Comparison of ENCODE assay signal across 8 cellular contexts in genomic region chr17:82333279-82334171, GRCh38. TPM values are rescaled to one million over a fixed set of nuclear protein-coding genes. Genes with fewer than 3 reads are reported as not detected.
A peak's percentile ranks its signal among the peaks of the same experiment; 100 is the strongest.
DNase-seq lines count a peak whose midpoint lies in the region; ATAC-seq and TF ChIP-seq lines count a peak whose summit lies in the region.

TSS of gene SECTM1 (minus strand) at chr17:82333766. CDS start at chr17:82327240, 6,526 bp downstream.

- peaks cover 24% of the 10 kb centered on the region for H3K4me1 Mint-ChIP-seq in activated T-cell treated with anti-CD3 and anti-CD28 coated beads, Interleukin-2, amount 50 U/mL, for 4 hours (ENCODE audit: low read depth)

- peak within 1 kb of the TSS; percentile 89 for H3K4me3 Mint-ChIP-seq in activated T-cell treated with anti-CD3 and anti-CD28 coated beads, Interleukin-2, amount 50 U/mL, for 4 hours

- no peak for DNase-seq in activated CD4-positive, CD25-positive, alpha-beta regulatory T cell (lab: John Stamatoyannopoulos, UW)
- DNase-seq in activated T-cell treated with anti-CD3 and anti-CD28 coated beads, Interleukin-2, amount 50 U/mL, for 4 hours = no peak
- DNase-seq in heart left ventricle = peak; percentile 59 to 81 (median 65)
- no peak for DNase-seq in central memory CD4-positive, alpha-beta T cell

- no peaks in the 10 kb centered on the region for H3K36me3 Mint-ChIP-seq in activated T-cell treated with anti-CD3 and anti-CD28 coated beads, Interleukin-2, amount 50 U/mL, for 4 hours (ENCODE audit: insufficient read depth)

- TF ChIP-seq CTCF in heart left ventricle (IDR thresholded peaks at IDR 0.05) = no peak

- H3K27me3 ChIP-seq in heart left ventricle (peaks cover 0 to 29% (median 7%) of the 10 kb centered on the region in 9 donors), rectal smooth muscle tissue (ENCODE audit: control insufficient read depth, insufficient read depth, low read length) (peaks cover 5% of the 10 kb centered on the region)

- H3K4me1 ChIP-seq in heart left ventricle (peaks cover 5 to 63% (median 33%) of the 10 kb centered on the region in 12 donors), rectal smooth muscle tissue (ENCODE audit: control insufficient read depth, insufficient read depth, low read length) (peaks cover 17% of the 10 kb centered on the region)

- intact Hi-C loops in heart left ventricle (cut with DNase I) = no loop called here

- H3K27me3 Mint-ChIP-seq in activated T-cell treated with anti-CD3 and anti-CD28 coated beads, Interleukin-2, amount 50 U/mL, for 4 hours (ENCODE audit: low read depth) = peaks cover 2% of the 10 kb centered on the region

- H3K27ac ChIP-seq in heart left ventricle (peak within 1 kb of the TSS in 11 of 12 donors; percentile 34 to 90 (median 70)), rectal smooth muscle tissue (ENCODE audit: low read depth, low read length) (peak within 1 kb of the TSS; percentile 53)

- no peaks in the 10 kb centered on the region for H3K9me3 ChIP-seq in heart left ventricle

- no peak within 1 kb of the TSS for H3K9ac ChIP-seq in rectal smooth muscle tissue (ENCODE audit: low read length)

- peak; percentile 33 to 50 for ATAC-seq in activated CD4-positive, CD25-positive, alpha-beta regulatory T cell treated with anti-CD3 and anti-CD28 coated beads, Interleukin-2, amount 50 U/mL, for 24 hours
- peak; percentile 64 to 68 for ATAC-seq in activated T-cell treated with anti-CD3 and anti-CD28 coated beads, Interleukin-2, amount 50 U/mL, for 4 hours
- ATAC-seq in heart left ventricle (peak in 3 of 4 donors; percentile 31 to 55 (median 38)), GM18520 (IDR thresholded peaks at IDR 0.05; ENCODE audit: unreplicated experiment) (no peak), HG03139 (IDR thresholded peaks at IDR 0.05; ENCODE audit: unreplicated experiment) (no peak)

- H3K36me3 ChIP-seq in heart left ventricle = peaks cover 0 to 5% (median 0%) of the 10 kb centered on the region in 9 donors
- no peaks in the 10 kb centered on the region for H3K36me3 ChIP-seq in rectal smooth muscle tissue (ENCODE audit: control insufficient read depth, insufficient read depth, low read length)

- H3K9me3 Mint-ChIP-seq in activated T-cell treated with anti-CD3 and anti-CD28 coated beads, Interleukin-2, amount 50 U/mL, for 4 hours = no peaks in the 10 kb centered on the region

- 1 to 4% (median 2%) methylated on average over 34 to 90 of the region's 90 CpGs for WGBS in heart left ventricle, 4 donors

- no peak for TF ChIP-seq POLR2A in heart left ventricle (IDR thresholded peaks at IDR 0.05)

- H3K4me3 ChIP-seq in heart left ventricle (peak within 1 kb of the TSS; percentile 26 to 73 (median 61)), rectal smooth muscle tissue (ENCODE audit: low read length) (peak within 1 kb of the TSS; percentile 75)

RNA-seq across cellular contexts. Expression of gene SECTM1, which starts in this region (rescaled TPM):
- 1 to 10 TPM; 2.6 to 3.8 (median 3.0) TPM for total RNA-seq in activated T-cell treated with anti-CD3 and anti-CD28 coated beads, Interleukin-2, amount 50 U/mL, for 4 hours
- 10 to 100 TPM in 2 of 9 donors, 1 to 10 TPM in 7; 2.3 to 41.6 (median 3.5) TPM for total RNA-seq in heart left ventricle
- polyA plus RNA-seq in heart left ventricle = 1 to 10 TPM; 2.3 to 3.4 TPM

Comparison
In these comparisons a context has a peak if more than half of its experiments do, and no peak if none do; other contexts are left out.
1. ATAC-seq: peak in activated CD4-positive, CD25-positive, alpha-beta regulatory T cell treated with anti-CD3 and anti-CD28 coated beads, Interleukin-2, amount 50 U/mL, for 24 hours (2 of 2), activated T-cell treated with anti-CD3 and anti-CD28 coated beads, Interleukin-2, amount 50 U/mL, for 4 hours (2 of 2) and heart left ventricle (3 of 4); none in GM18520 (single experiment) and HG03139 (single experiment).
2. DNase-seq: peak in heart left ventricle (5 of 5); none in activated CD4-positive, CD25-positive, alpha-beta regulatory T cell (0 of 4), activated T-cell treated with anti-CD3 and anti-CD28 coated beads, Interleukin-2, amount 50 U/mL, for 4 hours (single experiment) and central memory CD4-positive, alpha-beta T cell (single experiment).